In genomic region chr10:100186253-100186780, GRCh38 we compare ENCODE assay signal across 8 cellular contexts.
DNase-seq lines count a peak whose midpoint lies in the region; ATAC-seq and TF ChIP-seq lines count a peak whose summit lies in the region.

No MANE protein-coding gene starts in this region.

- H3K27me3 ChIP-seq in iPS-18a (ENCODE audit: control insufficient read depth, insufficient read depth, low read length) = no peaks in the 10 kb centered on the region

- H3K9ac ChIP-seq in iPS-18a (ENCODE audit: low read length) = peak overlapping the region; percentile 90

- H3K36me3 ChIP-seq in iPS-18a (ENCODE audit: control insufficient read depth, low read depth, low read length) = peaks cover 31% of the 10 kb centered on the region

- H3K4me3 ChIP-seq in NB4 (ENCODE audit: low read depth, low read length) (peak overlapping the region; percentile 73), iPS-18a (ENCODE audit: low read length) (peak overlapping the region; percentile 88)

- H3K27ac ChIP-seq in iPS-18a (ENCODE audit: low read length) = peak overlapping the region; percentile 64

- peak; percentile 3 for DNase-seq in stimulated activated CD8-positive, alpha-beta memory T cell treated with anti-CD3 and anti-CD28 coated beads, Interleukin-12 subunit alpha, Interleukin-12 subunit beta, amount 100 ng/mL, for 24 hours (ENCODE audit: extremely low read depth)
- DNase-seq in stimulated activated CD8-positive, alpha-beta memory T cell treated with anti-CD3 and anti-CD28 coated beads, Interleukin-4, amount 100 ng/mL, for 48 hours = no peak
- DNase-seq in NB4 (ENCODE audit: low read depth) = peak; percentile 83
- DNase-seq in amniotic epithelial cell (ENCODE audit: low read depth) = peak; percentile 42
- DNase-seq in smooth muscle cell of the brain vasculature (ENCODE audit: low read depth, low spot score) = peak; percentile 13
- no peak for DNase-seq in GM10248 (ENCODE audit: extremely low spot score)

- peak; percentile 39 for ATAC-seq in HG02571 (IDR thresholded peaks at IDR 0.05; ENCODE audit: unreplicated experiment)

- POLR2A ChIA-PET in GM10248 (lab: Yijun Ruan, JAX) = no interaction called here

- H3K9me3 ChIP-seq in iPS-18a (ENCODE audit: control insufficient read depth, low read depth, low read length) = no peaks in the 10 kb centered on the region

- peaks cover 5% of the 10 kb centered on the region for H3K4me1 ChIP-seq in iPS-18a (ENCODE audit: control insufficient read depth, low read depth, low read length)

- no peak for TF ChIP-seq POLR2A in NB4 (IDR thresholded peaks at IDR 0.05; ENCODE audit: extremely low read depth, insufficient read length)

- TF ChIP-seq CTCF in NB4 (IDR thresholded peaks at IDR 0.05; ENCODE audit: low read depth, low read length) (no peak), GM10248 (IDR thresholded peaks at IDR 0.05; ENCODE audit: control extremely low read depth, extremely low read depth, low read depth, missing control alignments) (no peak)

- CTCF ChIA-PET in GM10248 (lab: Yijun Ruan, JAX) = no interaction called here

Comparison
In these comparisons a context has a peak if more than half of its experiments do, and no peak if none do; other contexts are left out.
1. DNase-seq: peak in stimulated activated CD8-positive, alpha-beta memory T cell treated with anti-CD3 and anti-CD28 coated beads, Interleukin-12 subunit alpha, Interleukin-12 subunit beta, amount 100 ng/mL, for 24 hours (single experiment), NB4 (single experiment), amniotic epithelial cell (single experiment) and smooth muscle cell of the brain vasculature (single experiment); none in stimulated activated CD8-positive, alpha-beta memory T cell treated with anti-CD3 and anti-CD28 coated beads, Interleukin-4, amount 100 ng/mL, for 48 hours (single experiment) and GM10248 (single experiment).